In the genomic region with DNA sequence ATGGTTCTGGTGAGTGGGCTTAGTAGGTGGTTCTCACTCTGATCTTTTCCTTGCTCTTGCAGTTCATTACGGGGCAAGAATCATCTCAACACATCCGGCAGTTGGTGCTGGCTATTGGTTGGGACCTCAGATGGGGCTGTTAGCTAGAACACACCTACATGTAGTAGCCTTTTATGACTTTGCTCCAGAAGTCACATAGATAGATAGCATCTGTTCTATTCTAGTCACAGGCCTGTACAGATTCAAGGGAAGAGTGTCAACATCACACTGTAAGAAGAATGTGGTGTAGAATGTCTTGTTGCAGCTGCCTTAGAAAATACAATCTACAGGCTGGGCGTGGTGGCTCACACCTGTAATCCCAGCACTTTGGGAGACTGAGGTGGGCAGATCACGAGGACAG, we compare ENCODE assay signal across 18 cellular contexts. TPM values are rescaled to one million over a fixed set of nuclear protein-coding genes. Genes with fewer than 3 reads are reported as not detected.
"Had no signal": no experiment of that assay in that cellular context is flagged by ENCODE, and none has a peak within 500 bp of the region (broad histone marks: within the 10 kb centered on the region; RNA-seq: fewer than 3 reads in every experiment).

No MANE protein-coding gene starts in this region.

- H3K27me3 Mint-ChIP-seq: activated naive CD4-positive, alpha-beta T cell treated with anti-CD3 and anti-CD28 coated beads, Interleukin-2, amount 50 U/mL, for 24 hours; activated T-cell treated with anti-CD3 and anti-CD28 coated beads, Interleukin-2, amount 50 U/mL, for 24 hours; stimulated activated naive CD8-positive, alpha-beta T cell treated with anti-CD3 and anti-CD28 coated beads, Interleukin-15, Interleukin-2, amounts not matched to agents 100 ng/mL and 50 ng/mL, for 24 hours had no signal

- H3K9me3 Mint-ChIP-seq: activated naive CD4-positive, alpha-beta T cell treated with anti-CD3 and anti-CD28 coated beads, Interleukin-2, amount 50 U/mL, for 24 hours; activated T-cell treated with anti-CD3 and anti-CD28 coated beads, Interleukin-2, amount 50 U/mL, for 24 hours; stimulated activated naive CD8-positive, alpha-beta T cell treated with anti-CD3 and anti-CD28 coated beads, Interleukin-15, Interleukin-2, amounts not matched to agents 100 ng/mL and 50 ng/mL, for 24 hours had no signal

- H3K4me3 Mint-ChIP-seq: activated naive CD4-positive, alpha-beta T cell treated with anti-CD3 and anti-CD28 coated beads, Interleukin-2, amount 50 U/mL, for 24 hours; activated T-cell treated with anti-CD3 and anti-CD28 coated beads, Interleukin-2, amount 50 U/mL, for 24 hours; stimulated activated naive CD8-positive, alpha-beta T cell treated with anti-CD3 and anti-CD28 coated beads, Interleukin-15, Interleukin-2, amounts not matched to agents 100 ng/mL and 50 ng/mL, for 24 hours had no signal

- ATAC-seq: lower lobe of right lung, pancreas had no signal

- H3K36me3 ChIP-seq: pancreas, suprapubic skin had no signal

- DNase-seq: activated CD4-positive, alpha-beta T cell treated with anti-CD3 and anti-CD28 coated beads, Interleukin-2, amount 50 U/mL, for 1 hour; activated effector memory CD4-positive, alpha-beta T cell treated with Interleukin-2 at 50 U/mL for 16 hours; activated T-cell treated with anti-CD3 and anti-CD28 coated beads, Interleukin-2, amount 50 U/mL, for 24 hours; amniotic stem cell; cortex of kidney; effector CD4-positive, alpha-beta T cell; kidney glomerular epithelial cell; lower lobe of right lung; pancreas; retina; stimulated activated CD4-positive, alpha-beta T cell treated with anti-CD3 and anti-CD28 coated beads, Interleukin-4, amount 100 ng/mL, for 24 hours had no signal

- H3K9me3 ChIP-seq: esophagus muscularis mucosa, lower lobe of right lung, pancreas, suprapubic skin had no signal

- H3K4me3 ChIP-seq: esophagus muscularis mucosa, lower lobe of right lung, pancreas, skin epidermis, suprapubic skin had no signal

- H3K27ac Mint-ChIP-seq: activated naive CD4-positive, alpha-beta T cell treated with anti-CD3 and anti-CD28 coated beads, Interleukin-2, amount 50 U/mL, for 24 hours; activated T-cell treated with anti-CD3 and anti-CD28 coated beads, Interleukin-2, amount 50 U/mL, for 24 hours; stimulated activated naive CD8-positive, alpha-beta T cell treated with anti-CD3 and anti-CD28 coated beads, Interleukin-15, Interleukin-2, amounts not matched to agents 100 ng/mL and 50 ng/mL, for 24 hours had no signal

- H3K27me3 ChIP-seq: esophagus muscularis mucosa, pancreas, suprapubic skin had no signal

- H3K27ac ChIP-seq: esophagus muscularis mucosa, lower lobe of right lung, pancreas, skin epidermis, suprapubic skin had no signal

RNA-seq across cellular contexts. Expression of a gene that starts 27.9 kb away (rescaled TPM):
- total RNA-seq: glomerular endothelial cell had no signal

RNA-seq across cellular contexts. Expression of a gene that starts 50.1 kb away (rescaled TPM):
- total RNA-seq: esophagus muscularis mucosa, glomerular endothelial cell, lower lobe of right lung, pancreas, SK-MEL-5, suprapubic skin had no signal
- polyA plus RNA-seq: pancreas had no signal
